In the genomic region with DNA sequence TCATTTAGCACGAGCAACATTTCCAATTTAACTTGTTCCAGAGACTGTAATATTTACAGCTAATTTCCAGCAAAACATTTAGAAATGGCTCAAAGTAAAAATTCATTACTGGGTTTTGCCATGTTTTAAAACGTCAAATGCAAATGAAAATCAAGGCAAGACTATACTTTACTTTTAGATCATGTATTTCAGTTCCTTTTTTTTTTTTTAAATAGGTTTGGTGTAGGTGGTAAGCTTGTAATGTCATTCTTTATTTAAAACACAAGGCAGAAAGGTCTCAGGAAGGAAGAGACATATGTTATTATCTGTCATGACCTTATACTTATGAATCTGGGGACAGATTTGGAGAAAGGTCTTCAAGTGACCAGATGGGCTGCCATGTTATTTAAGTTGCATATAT, we compare ENCODE assay signal across 14 cellular contexts. TPM values are rescaled to one million over a fixed set of nuclear protein-coding genes. Genes with fewer than 3 reads are reported as not detected.
DNase-seq lines count a peak whose midpoint lies in the region; ATAC-seq and TF ChIP-seq lines count a peak whose summit lies in the region.
"Had no signal": no experiment of that assay in that cellular context is flagged by ENCODE, and none has a peak within 500 bp of the region (broad histone marks: within the 10 kb centered on the region; RNA-seq: fewer than 3 reads in every experiment).

No MANE protein-coding gene starts in this region.

- ATAC-seq in GM18907 (IDR thresholded peaks at IDR 0.05; ENCODE audit: unreplicated experiment), result peak; percentile 43
- peak; percentile 76 for ATAC-seq in GM21723 (IDR thresholded peaks at IDR 0.05; ENCODE audit: unreplicated experiment)
- ATAC-seq in HG03175 (IDR thresholded peaks at IDR 0.05; ENCODE audit: unreplicated experiment), result peak; percentile 54

- DNase-seq in NCI-H1092 treated with DMSO at 0.1 percent for 48 hours (lab: John Stamatoyannopoulos, UW) (no peak), vagina (ENCODE audit: extremely low spot score in 2 of 2) (no peak), NCI-H2171 treated with DMSO at 0.1 percent for 48 hours (lab: John Stamatoyannopoulos, UW) (no peak), NCI-H526 treated with DMSO at 0.1 percent for 48 hours (lab: John Stamatoyannopoulos, UW) (no peak)
- DNase-seq: cerebellar nuclear complex, hypothalamus, mammary epithelial cell, MM.1S, nucleus accumbens had no signal

- no peak overlapping the region for H3K4me3 ChIP-seq in vagina
- H3K4me3 ChIP-seq: smooth muscle cell, thoracic aorta had no signal

- no peak for TF ChIP-seq CTCF in vagina (IDR thresholded peaks at IDR 0.05)

- H3K27me3 ChIP-seq in vagina, result no peaks in the 10 kb centered on the region

- no peaks in the 10 kb centered on the region for H3K9me3 ChIP-seq in vagina
- H3K9me3 ChIP-seq: thoracic aorta had no signal

- H3K27ac ChIP-seq in vagina, result no peak overlapping the region
- H3K27ac ChIP-seq: thoracic aorta had no signal

- no peak for TF ChIP-seq POLR2A in vagina (IDR thresholded peaks at IDR 0.05)

- H3K4me1 ChIP-seq in vagina, result no peaks in the 10 kb centered on the region

- intact Hi-C loops in vagina (cut with DNase I), result no loop called here

- H3K36me3 ChIP-seq in vagina, result no peaks in the 10 kb centered on the region
- H3K36me3 ChIP-seq: thoracic aorta had no signal

RNA-seq across cellular contexts. Expression of a gene that starts 54.1 kb away (rescaled TPM):
- total RNA-seq in vagina, result 4.2 TPM
